Comparison of ENCODE assay signal across 8 cellular contexts in the genomic region with DNA sequence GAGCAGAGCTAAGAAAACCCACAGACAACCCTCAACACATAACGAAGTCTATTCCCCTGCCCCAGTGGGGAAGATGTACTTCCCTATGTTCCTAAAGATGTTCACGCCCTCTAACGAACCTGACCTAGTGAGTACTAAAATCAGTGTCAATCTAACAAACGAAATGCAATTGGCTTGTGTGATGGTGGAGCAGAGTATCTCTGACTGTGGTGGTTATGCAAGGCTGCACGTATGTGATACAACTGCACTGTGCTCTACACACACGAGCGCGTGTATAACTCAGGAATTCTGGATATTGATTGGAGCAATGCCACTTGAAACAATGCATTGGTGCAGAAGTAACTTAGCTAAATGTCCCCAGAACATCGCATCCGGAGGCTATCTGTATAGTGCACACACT. TPM values are rescaled to one million over a fixed set of nuclear protein-coding genes. Genes with fewer than 3 reads are reported as not detected.
DNase-seq lines count a peak whose midpoint lies in the region; ATAC-seq and TF ChIP-seq lines count a peak whose summit lies in the region.

No MANE protein-coding gene starts in this region.

- H3K27me3 Mint-ChIP-seq in effector memory CD8-positive, alpha-beta T cell: no peaks in the 10 kb centered on the region
- no peaks in the 10 kb centered on the region for H3K27me3 Mint-ChIP-seq in nephron (ENCODE audit: low read depth)

- peaks cover 32% of the 10 kb centered on the region in 2 donors for H3K4me1 Mint-ChIP-seq in effector memory CD8-positive, alpha-beta T cell (ENCODE audit: low read depth in 2 of 2)
- H3K4me1 Mint-ChIP-seq in nephron: peaks cover 41% of the 10 kb centered on the region

- ATAC-seq in effector memory CD8-positive, alpha-beta T cell (replicated peaks): no peak
- ATAC-seq in GM21528 (IDR thresholded peaks at IDR 0.05; ENCODE audit: low FRiP score, unreplicated experiment): no peak
- ATAC-seq in HG03097 (IDR thresholded peaks at IDR 0.05; ENCODE audit: low FRiP score, unreplicated experiment): no peak
- ATAC-seq in HG02840 (IDR thresholded peaks at IDR 0.05; ENCODE audit: low FRiP score, unreplicated experiment): no peak

- no peak for TF ChIP-seq CTCF in nephron (IDR thresholded peaks at IDR 0.05; ENCODE audit: unreplicated experiment in 3 of 3)

- in situ Hi-C loops in G401 (cut with HindIII; ENCODE audit: low sequenced_read_pairs): no loop called here

- H3K27ac Mint-ChIP-seq in effector memory CD8-positive, alpha-beta T cell: peak overlapping the region; percentile 22 to 63
- H3K27ac Mint-ChIP-seq in nephron: peak overlapping the region; percentile 69 to 86 (median 83)

- DNase-seq in G401 (ENCODE audit: low spot score) (peak; percentile 5), NOMO-1 treated with dmso at 0.1 percent for 144 hours (lab: John Stamatoyannopoulos, UW; ENCODE audit: unreplicated experiment) (peak; percentile 13)
- no peak for DNase-seq in effector memory CD8-positive, alpha-beta T cell
- no peak for DNase-seq in activated CD4-positive, alpha-beta T cell treated with anti-CD3 and anti-CD28 coated beads, Interleukin-2, amount 50 U/mL, for 1 hour

- H3K36me3 Mint-ChIP-seq in effector memory CD8-positive, alpha-beta T cell (ENCODE audit: insufficient read depth): peaks cover 25% of the 10 kb centered on the region
- H3K36me3 Mint-ChIP-seq in nephron (ENCODE audit: low read depth): peaks cover 43% of the 10 kb centered on the region

- no peaks in the 10 kb centered on the region for H3K9me3 Mint-ChIP-seq in effector memory CD8-positive, alpha-beta T cell
- H3K9me3 Mint-ChIP-seq in nephron: no peaks in the 10 kb centered on the region

- H3K4me3 Mint-ChIP-seq in effector memory CD8-positive, alpha-beta T cell: peak overlapping the region; percentile 88 to 91
- H3K4me3 Mint-ChIP-seq in nephron: peak overlapping the region; percentile 89 to 96 (median 95)

RNA-seq across cellular contexts. Expression of gene ANKRD16, which starts 1.3 kb away (rescaled TPM):
- total RNA-seq in G401 (2014; rRNA removed; shearing (Covaris generic)): 11.4 and 17.4 TPM in 2 replicates

RNA-seq across cellular contexts. Expression of gene FBH1, which starts 1.7 kb away (rescaled TPM):
- total RNA-seq in G401 (2014; rRNA removed; shearing (Covaris generic)): 50.2 and 58.7 TPM in 2 replicates

Comparison
In these comparisons a context has a peak if more than half of its experiments do, and no peak if none do; other contexts are left out.
1. DNase-seq: peak in G401 (single experiment) and NOMO-1 treated with dmso at 0.1 percent for 144 hours (single experiment); none in effector memory CD8-positive, alpha-beta T cell (0 of 3) and activated CD4-positive, alpha-beta T cell treated with anti-CD3 and anti-CD28 coated beads, Interleukin-2, amount 50 U/mL, for 1 hour (single experiment).